ENCODE assay signal across 10 cellular contexts in the genomic region with DNA sequence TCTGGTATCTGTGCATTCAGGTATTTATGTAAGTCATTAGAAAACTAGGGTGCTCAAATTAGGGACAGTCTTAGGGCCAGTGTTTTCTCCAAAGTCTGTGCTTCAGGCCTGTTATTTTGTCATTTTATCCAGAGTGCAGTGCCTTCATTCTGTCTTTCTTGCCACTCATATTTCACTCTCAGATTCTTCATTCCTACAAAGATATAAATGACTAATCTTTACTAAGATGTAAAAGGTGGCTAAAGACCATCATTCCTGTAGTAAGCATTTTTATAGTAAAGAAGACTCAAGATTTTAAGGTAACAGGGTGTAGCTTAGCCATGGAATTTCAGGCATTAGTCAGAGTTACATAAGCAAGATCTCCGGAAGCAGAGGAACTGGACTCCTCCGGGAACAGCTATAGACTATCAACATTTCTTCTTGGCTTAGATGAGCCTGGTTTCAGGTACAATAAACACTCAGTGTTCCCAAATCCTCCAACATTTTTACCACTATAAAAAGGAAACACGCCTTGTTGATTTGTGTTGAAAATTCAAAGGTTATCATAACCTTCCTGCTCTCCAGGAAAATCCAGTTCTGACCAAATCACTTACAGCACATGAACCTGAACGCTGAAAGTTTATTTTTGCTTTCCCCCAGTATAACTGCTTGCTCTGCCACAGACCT. TPM values are rescaled to one million over a fixed set of nuclear protein-coding genes. Genes with fewer than 3 reads are reported as not detected.
DNase-seq lines count a peak whose midpoint lies in the region; ATAC-seq and TF ChIP-seq lines count a peak whose summit lies in the region.
"Had no signal": no experiment of that assay in that cellular context is flagged by ENCODE, and none has a peak within 500 bp of the region (broad histone marks: within the 10 kb centered on the region; RNA-seq: fewer than 3 reads in every experiment).

No MANE protein-coding gene starts in this region.

- TF ChIP-seq CTCF in psoas muscle (IDR thresholded peaks at IDR 0.05) (no peak), CD14-positive monocyte (IDR thresholded peaks at IDR 0.05) (no peak)

- ATAC-seq in psoas muscle = peak; percentile 60 to 73 (median 64)
- no peak for ATAC-seq in GM18517 (IDR thresholded peaks at IDR 0.05; ENCODE audit: unreplicated experiment)

- peak overlapping the region; percentile 1 for H3K27ac Mint-ChIP-seq in activated T-helper 2 cell treated with anti-CD3 and anti-CD28 coated beads, Interferon-gamma antibody, Interleukin-2, Interleukin-4, amounts not matched to agents 10 μg/mL and 5 μg/mL and 100 μg/mL, durations not matched to agents 14 hours and 24 hours and 36 hours
- H3K27ac Mint-ChIP-seq in CD14-positive monocyte = peak overlapping the region in 1 of 7 donors; percentile 52
- H3K27ac Mint-ChIP-seq: dendritic cell treated with granulocyte-macrophage colony-stimulating factor and Interleukin-4, amounts not matched to agents 40 ng/mL and 50 ng/mL, for 4 days had no signal

- intact Hi-C loops in activated T-helper 2 cell treated with anti-CD3 and anti-CD28 coated beads, Interferon-gamma antibody, Interleukin-2, Interleukin-4, amounts not matched to agents 10 μg/mL and 5 μg/mL and 100 μg/mL, durations not matched to agents 14 hours and 24 hours and 36 hours (cut with micrococcal nuclease) = loop anchor here (2.0 kb wide), 1 partner anchor 17 kb away; no protein-coding TSS in a partner anchor
- intact Hi-C loops in psoas muscle (cut with DNase I) (no loop called here), CD14-positive monocyte (cut with micrococcal nuclease) (no loop called here)

- H3K4me1 ChIP-seq in psoas muscle = peaks cover 20% of the 10 kb centered on the region

- peak overlapping the region; percentile 62 for H3K27ac ChIP-seq in psoas muscle

- H3K36me3 ChIP-seq in psoas muscle (ENCODE audit: insufficient read depth in 1 of 2, low read depth in 1 of 2) = no peaks in the 10 kb centered on the region

- H3K9me3 ChIP-seq in psoas muscle = peaks cover 13% of the 10 kb centered on the region

- peaks cover 33% of the 10 kb centered on the region for H3K4me1 Mint-ChIP-seq in activated T-helper 2 cell treated with anti-CD3 and anti-CD28 coated beads, Interferon-gamma antibody, Interleukin-2, Interleukin-4, amounts not matched to agents 10 μg/mL and 5 μg/mL and 100 μg/mL, durations not matched to agents 14 hours and 24 hours and 36 hours (ENCODE audit: low read depth)
- H3K4me1 Mint-ChIP-seq in CD14-positive monocyte = peaks cover 51% of the 10 kb centered on the region

- H3K4me3 ChIP-seq in psoas muscle = peak overlapping the region; percentile 38

- no peaks in the 10 kb centered on the region for H3K27me3 ChIP-seq in psoas muscle (ENCODE audit: insufficient read depth in 3 of 3, low read length in 2 of 3)

- H3K4me3 Mint-ChIP-seq in activated T-helper 2 cell treated with anti-CD3 and anti-CD28 coated beads, Interferon-gamma antibody, Interleukin-2, Interleukin-4, amounts not matched to agents 10 μg/mL and 5 μg/mL and 100 μg/mL, durations not matched to agents 14 hours and 24 hours and 36 hours (ENCODE audit: low read depth) = no peak overlapping the region
- peak overlapping the region in 1 of 2 donors; percentile 19 for H3K4me3 Mint-ChIP-seq in CD14-positive monocyte
- H3K4me3 Mint-ChIP-seq: dendritic cell treated with granulocyte-macrophage colony-stimulating factor and Interleukin-4, amounts not matched to agents 40 ng/mL and 50 ng/mL, for 4 days had no signal

- WGBS in psoas muscle, 3 donors = 12 to 23% (median 14%) methylated on average over 4 of the region's 4 CpGs

- H3K27me3 Mint-ChIP-seq in activated T-helper 2 cell treated with anti-CD3 and anti-CD28 coated beads, Interferon-gamma antibody, Interleukin-2, Interleukin-4, amounts not matched to agents 10 μg/mL and 5 μg/mL and 100 μg/mL, durations not matched to agents 14 hours and 24 hours and 36 hours (ENCODE audit: low read depth) = no peaks in the 10 kb centered on the region
- H3K27me3 Mint-ChIP-seq in CD14-positive monocyte (ENCODE audit: low read depth in 3 of 3) = no peaks in the 10 kb centered on the region
- H3K27me3 Mint-ChIP-seq: dendritic cell treated with granulocyte-macrophage colony-stimulating factor and Interleukin-4, amounts not matched to agents 40 ng/mL and 50 ng/mL, for 4 days had no signal

- H3K36me3 Mint-ChIP-seq in activated T-helper 2 cell treated with anti-CD3 and anti-CD28 coated beads, Interferon-gamma antibody, Interleukin-2, Interleukin-4, amounts not matched to agents 10 μg/mL and 5 μg/mL and 100 μg/mL, durations not matched to agents 14 hours and 24 hours and 36 hours (ENCODE audit: low read depth) = peaks cover 29% of the 10 kb centered on the region
- peaks cover 0 to 13% of the 10 kb centered on the region in 2 donors for H3K36me3 Mint-ChIP-seq in CD14-positive monocyte

- peaks cover 37% of the 10 kb centered on the region for H3K9me3 Mint-ChIP-seq in activated T-helper 2 cell treated with anti-CD3 and anti-CD28 coated beads, Interferon-gamma antibody, Interleukin-2, Interleukin-4, amounts not matched to agents 10 μg/mL and 5 μg/mL and 100 μg/mL, durations not matched to agents 14 hours and 24 hours and 36 hours
- H3K9me3 Mint-ChIP-seq in CD14-positive monocyte = peaks cover 8 to 21% (median 15%) of the 10 kb centered on the region in 7 donors

- DNase-seq in EL = peak; percentile 50
- no peak for DNase-seq in activated T-helper 2 cell treated with anti-CD3 and anti-CD28 coated beads, Interferon-gamma antibody, Interleukin-2, Interleukin-4, amounts not matched to agents 10 μg/mL and 5 μg/mL and 100 μg/mL, durations not matched to agents 14 hours and 24 hours and 36 hours (ENCODE audit: low spot score)
- peak; percentile 44 for DNase-seq in glomerular visceral epithelial cell (ENCODE audit: extremely low spot score)
- no peak for DNase-seq in psoas muscle
- DNase-seq in CD14-positive monocyte (ENCODE audit: low spot score) = no peak
- no peak for DNase-seq in NCI-H1694 treated with DMSO at 0.1 percent for 48 hours (lab: John Stamatoyannopoulos, UW)
- DNase-seq in AML-193 (lab: John Stamatoyannopoulos, UW) = no peak
- DNase-seq: NCI-H1436 had no signal

RNA-seq across cellular contexts. Expression of a gene that starts 23.8 kb away (rescaled TPM):
- total RNA-seq in activated T-helper 2 cell treated with anti-CD3 and anti-CD28 coated beads, Interferon-gamma antibody, Interleukin-2, Interleukin-4, amounts not matched to agents 10 μg/mL and 5 μg/mL and 100 μg/mL, durations not matched to agents 14 hours and 24 hours and 36 hours = 102 and 103 TPM in 2 replicates
- total RNA-seq in psoas muscle = 10 to 100 TPM; 10.2 to 62.0 (median 52.2) TPM
- polyA plus RNA-seq in psoas muscle (100 to 1,000 TPM in 1 of 3 donors, 10 to 100 TPM in 2; 28.1 to 131 (median 33.4) TPM), CD14-positive monocyte (100 to 1,000 TPM; 306 to 307 TPM)

RNA-seq across cellular contexts. Expression of a gene that starts 52.7 kb away (rescaled TPM):
- 47.2 and 47.8 TPM in 2 replicates for total RNA-seq in activated T-helper 2 cell treated with anti-CD3 and anti-CD28 coated beads, Interferon-gamma antibody, Interleukin-2, Interleukin-4, amounts not matched to agents 10 μg/mL and 5 μg/mL and 100 μg/mL, durations not matched to agents 14 hours and 24 hours and 36 hours
- 10 to 100 TPM; 26.5 to 53.3 (median 41.3) TPM for total RNA-seq in psoas muscle
- polyA plus RNA-seq in psoas muscle (10 to 100 TPM; 38.0 to 73.9 (median 56.4) TPM), CD14-positive monocyte (10 to 100 TPM; 17.5 to 17.8 TPM)

Comparison
In these comparisons a context has a peak if more than half of its experiments do, and no peak if none do; other contexts are left out.
1. DNase-seq: peak in EL (single experiment) and glomerular visceral epithelial cell (single experiment); none in activated T-helper 2 cell treated with anti-CD3 and anti-CD28 coated beads, Interferon-gamma antibody, Interleukin-2, Interleukin-4, amounts not matched to agents 10 μg/mL and 5 μg/mL and 100 μg/mL, durations not matched to agents 14 hours and 24 hours and 36 hours (single experiment), psoas muscle (0 of 2), CD14-positive monocyte (single experiment), NCI-H1694 treated with DMSO at 0.1 percent for 48 hours (single experiment) and AML-193 (0 of 2).